Comparison of ENCODE assay signal across 25 cellular contexts in genomic region chr4:72629540-72629939, GRCh38.
DNase-seq lines count a peak whose midpoint lies in the region; ATAC-seq, FAIRE-seq and TF ChIP-seq lines count a peak whose summit lies in the region.
"Had no signal": no experiment of that assay in that cellular context is flagged by ENCODE, and none has a peak within 500 bp of the region (broad histone marks: within the 10 kb centered on the region; RNA-seq: fewer than 3 reads in every experiment).

No MANE protein-coding gene starts in this region.

- H3K4me3 ChIP-seq in bronchial epithelial cell (ENCODE audit: low read depth, low read length): no peak overlapping the region
- H3K4me3 ChIP-seq: HAP-1, lung, MG63, stomach had no signal

- H3K36me3 Mint-ChIP-seq in endothelial cell (ENCODE audit: low read depth, unreplicated experiment): no peaks in the 10 kb centered on the region
- H3K36me3 Mint-ChIP-seq: type B pancreatic cell had no signal

- no peaks in the 10 kb centered on the region for H3K36me3 ChIP-seq in bronchial epithelial cell (ENCODE audit: control insufficient read depth, insufficient read depth, low read length)
- H3K36me3 ChIP-seq: HAP-1, MG63, stomach had no signal

- DNase-seq in HPDE6-E6E7 (ENCODE audit: extremely low spot score) (peak; percentile 16), NCI-H226 (peak; percentile 44), bronchial epithelial cell (ENCODE audit: low read depth) (peak; percentile 76), kidney tubule cell (ENCODE audit: low spot score) (peak; percentile 62), germinal center (ENCODE audit: low spot score) (no peak), endothelial cell (ENCODE audit: low spot score) (no peak)
- DNase-seq in activated naive CD4-positive, alpha-beta T cell (lab: John Stamatoyannopoulos, UW): no peak
- DNase-seq: activated B cell treated with CpG ODN at 0.5 μM for 24 hours; activated CD8-positive, alpha-beta T cell treated with anti-CD3 and anti-CD28 coated beads for 36 hours; activated naive CD4-positive, alpha-beta T cell treated with anti-CD3 and anti-CD28 coated beads for 36 hours; activated T-cell treated with anti-CD3 and anti-CD28 coated beads, Interleukin-2, amount 50 U/mL, for 1 hour; aorta; DND-41; effector memory CD4-positive, alpha-beta T cell; MG63; NCI-H2227 treated with DMSO at 0.1 percent for 48 hours; stimulated activated CD4-positive, alpha-beta T cell treated with anti-CD3 and anti-CD28 coated beads, Interleukin-4, amount 100 ng/mL, for 4 hours; stomach had no signal

- no peak for ATAC-seq in GM19328 (IDR thresholded peaks at IDR 0.05; ENCODE audit: unreplicated experiment)
- ATAC-seq: activated CD8-positive, alpha-beta T cell treated with anti-CD3 and anti-CD28 coated beads for 36 hours; Panc1; SK-N-SH treated with all-trans-retinoic acid at 6 μM for 48 hours had no signal

- no peaks in the 10 kb centered on the region for H3K9me3 Mint-ChIP-seq in endothelial cell (ENCODE audit: unreplicated experiment)
- H3K9me3 Mint-ChIP-seq: activated CD8-positive, alpha-beta T cell treated with anti-CD3 and anti-CD28 coated beads for 36 hours; T-helper 2 cell treated with Interferon-gamma antibody and Interleukin-4, amounts not matched to agents 5 μg/mL and 100 μg/mL, for 36 hours; type B pancreatic cell had no signal

- H3K27ac Mint-ChIP-seq in endothelial cell (ENCODE audit: unreplicated experiment): no peak overlapping the region
- H3K27ac Mint-ChIP-seq: activated B cell treated with CpG ODN at 0.5 μM for 24 hours; activated CD8-positive, alpha-beta T cell treated with anti-CD3 and anti-CD28 coated beads for 36 hours; activated naive CD4-positive, alpha-beta T cell treated with anti-CD3 and anti-CD28 coated beads for 36 hours; T-helper 2 cell treated with Interferon-gamma antibody and Interleukin-4, amounts not matched to agents 5 μg/mL and 100 μg/mL, for 36 hours; type B pancreatic cell had no signal

- no peak for FAIRE-seq in bronchial epithelial cell (lab: Jason Lieb, UNC)

- H3K27me3 ChIP-seq in bronchial epithelial cell (ENCODE audit: control insufficient read depth, insufficient read depth, low read length): no peaks in the 10 kb centered on the region
- H3K27me3 ChIP-seq: MG63, stomach had no signal

- TF ChIP-seq CTCF in bronchial epithelial cell (IDR thresholded peaks at IDR 0.05; ENCODE audit: insufficient read depth, low read length, severe bottlenecking) (no peak), endothelial cell (IDR thresholded peaks at IDR 0.05; ENCODE audit: unreplicated experiment) (no peak)

- no peak overlapping the region for H3K4me3 Mint-ChIP-seq in endothelial cell (ENCODE audit: unreplicated experiment)
- H3K4me3 Mint-ChIP-seq: activated B cell treated with CpG ODN at 0.5 μM for 24 hours; activated CD8-positive, alpha-beta T cell treated with anti-CD3 and anti-CD28 coated beads for 36 hours; activated naive CD4-positive, alpha-beta T cell treated with anti-CD3 and anti-CD28 coated beads for 36 hours; T-helper 2 cell treated with Interferon-gamma antibody and Interleukin-4, amounts not matched to agents 5 μg/mL and 100 μg/mL, for 36 hours; type B pancreatic cell had no signal

- H3K4me1 Mint-ChIP-seq in endothelial cell (ENCODE audit: unreplicated experiment): no peaks in the 10 kb centered on the region
- H3K4me1 Mint-ChIP-seq: activated B cell treated with CpG ODN at 0.5 μM for 24 hours had no signal

- peaks cover 1% of the 10 kb centered on the region for H3K27me3 Mint-ChIP-seq in endothelial cell (ENCODE audit: unreplicated experiment)
- H3K27me3 Mint-ChIP-seq: activated B cell treated with CpG ODN at 0.5 μM for 24 hours; activated CD8-positive, alpha-beta T cell treated with anti-CD3 and anti-CD28 coated beads for 36 hours; type B pancreatic cell had no signal

Comparison
In these comparisons a context has a peak if more than half of its experiments do, and no peak if none do; other contexts are left out.
1. DNase-seq: peak in HPDE6-E6E7 (single experiment), NCI-H226 (single experiment), bronchial epithelial cell (single experiment) and kidney tubule cell (single experiment); none in activated naive CD4-positive, alpha-beta T cell (0 of 4), germinal center (single experiment) and endothelial cell (single experiment).